21 cellular contexts compared by ENCODE assay signal in the genomic region with DNA sequence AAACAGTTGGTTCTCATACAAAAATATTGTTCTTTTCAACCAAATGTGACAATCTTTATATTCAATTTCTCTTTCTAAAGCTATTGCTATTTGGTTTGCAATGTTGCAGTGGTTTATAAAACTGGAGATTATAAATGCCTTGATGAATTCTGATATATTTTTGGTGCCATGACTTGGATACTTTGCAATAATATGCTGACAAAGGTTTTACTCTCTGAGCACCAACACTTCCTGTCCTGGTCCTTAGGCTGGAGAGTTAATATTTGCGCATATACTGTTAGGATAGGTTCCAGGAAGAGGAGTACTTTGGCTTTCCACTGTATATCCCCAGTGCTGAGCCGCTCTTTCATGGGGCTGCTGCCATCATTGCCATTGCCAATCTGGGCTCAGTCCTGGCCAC.
"Had no signal": no experiment of that assay in that cellular context is flagged by ENCODE, and none has a peak within 500 bp of the region (broad histone marks: within the 10 kb centered on the region; RNA-seq: fewer than 3 reads in every experiment).

No MANE protein-coding gene starts in this region.

- H3K4me3 Mint-ChIP-seq: activated naive CD4-positive, alpha-beta T cell treated with anti-CD3 and anti-CD28 coated beads, Interleukin-2, amount 10 ng/mL, durations not matched to agents 7 days and 5 days; stimulated activated naive CD8-positive, alpha-beta T cell treated with anti-CD3 and anti-CD28 coated beads, Interleukin-15, amount 100 ng/mL, for 72 hours had no signal

- FAIRE-seq: islet of Langerhans had no signal

- H3K27ac Mint-ChIP-seq: activated naive CD4-positive, alpha-beta T cell treated with anti-CD3 and anti-CD28 coated beads, Interleukin-2, amount 10 ng/mL, durations not matched to agents 7 days and 5 days; stimulated activated naive CD8-positive, alpha-beta T cell treated with anti-CD3 and anti-CD28 coated beads, Interleukin-15, amount 100 ng/mL, for 72 hours had no signal

- DNase-seq: activated CD4-positive, alpha-beta T cell treated with anti-CD3 and anti-CD28 coated beads for 4 hours; activated CD4-positive, alpha-beta T cell treated with anti-CD3 and anti-CD28 coated beads, Interleukin-2, amount 50 U/mL, for 48 hours; activated CD4-positive, CD25-positive, alpha-beta regulatory T cell; activated effector memory CD4-positive, alpha-beta T cell treated with Interleukin-2 at 50 U/mL for 16 hours; activated naive CD4-positive, alpha-beta T cell treated with anti-CD3 and anti-CD28 coated beads, Interleukin-2, amount 10 ng/mL, durations not matched to agents 7 days and 5 days; activated T-cell treated with anti-CD3 and anti-CD28 coated beads, Interleukin-2, amount 50 U/mL, for 48 hours; anterior cingulate cortex; body of pancreas; cortex of kidney; heart left ventricle; left cardiac atrium; mesenchymal stem cell; nucleus accumbens; right cardiac atrium; stimulated activated CD4-positive, alpha-beta T cell treated with anti-CD3 and anti-CD28 coated beads, Interleukin-12 subunit alpha, Interleukin-12 subunit beta, amount 100 ng/mL, for 4 hours; stimulated activated CD4-positive, alpha-beta T cell treated with anti-CD3 and anti-CD28 coated beads, Interleukin-4, amount 100 ng/mL, for 4 hours; stimulated activated naive CD8-positive, alpha-beta T cell treated with anti-CD3 and anti-CD28 coated beads, Interleukin-15, amount 100 ng/mL, for 72 hours; T1000; tibial artery had no signal

- H3K27me3 Mint-ChIP-seq: activated naive CD4-positive, alpha-beta T cell treated with anti-CD3 and anti-CD28 coated beads, Interleukin-2, amount 10 ng/mL, durations not matched to agents 7 days and 5 days; stimulated activated naive CD8-positive, alpha-beta T cell treated with anti-CD3 and anti-CD28 coated beads, Interleukin-15, amount 100 ng/mL, for 72 hours had no signal

- ATAC-seq: body of pancreas; heart left ventricle; left cardiac atrium; mucosa of descending colon; right cardiac atrium; stimulated activated naive CD8-positive, alpha-beta T cell treated with anti-CD3 and anti-CD28 coated beads, Interleukin-15, amount 100 ng/mL, for 72 hours had no signal

- H3K4me1 Mint-ChIP-seq: activated naive CD4-positive, alpha-beta T cell treated with anti-CD3 and anti-CD28 coated beads, Interleukin-2, amount 10 ng/mL, durations not matched to agents 7 days and 5 days had no signal
